In the genomic region with DNA sequence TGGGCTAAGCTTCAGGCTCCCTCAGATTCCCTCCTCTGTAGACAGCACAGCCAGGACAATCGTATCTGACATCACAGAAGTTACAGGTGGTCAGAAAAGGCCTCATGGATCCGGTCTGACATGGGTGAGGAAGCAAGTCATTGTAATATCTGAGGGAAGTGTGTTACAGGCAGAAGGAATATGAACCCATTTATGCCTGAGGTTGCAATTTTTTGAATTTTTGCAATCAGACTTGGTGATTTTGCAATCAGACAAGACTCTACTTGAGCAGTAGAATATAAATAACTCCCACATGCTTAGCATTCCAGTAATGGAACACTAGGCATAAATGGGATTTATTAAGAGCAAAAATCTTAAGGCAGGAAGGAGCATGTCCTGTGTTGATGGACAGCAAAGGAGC, we compare ENCODE assay signal across 25 cellular contexts. TPM values are rescaled to one million over a fixed set of nuclear protein-coding genes. Genes with fewer than 3 reads are reported as not detected.
A peak's percentile ranks its signal among the peaks of the same experiment; 100 is the strongest.
DNase-seq lines count a peak whose midpoint lies in the region; ATAC-seq and TF ChIP-seq lines count a peak whose summit lies in the region.
"Had no signal": no experiment of that assay in that cellular context is flagged by ENCODE, and none has a peak within 500 bp of the region (broad histone marks: within the 10 kb centered on the region; RNA-seq: fewer than 3 reads in every experiment).

No MANE protein-coding gene starts in this region.

- no peaks in the 10 kb centered on the region for H3K36me3 ChIP-seq in lower lobe of right lung
- no peaks in the 10 kb centered on the region for H3K36me3 ChIP-seq in upper lobe of right lung
- H3K36me3 ChIP-seq: BLaER1, SJCRH30 had no signal

- POLR2A ChIA-PET in RWPE1 (lab: Yijun Ruan, JAX; ENCODE audit: low non-redundant PET), result no interaction called here
- POLR2A ChIA-PET in activated CD8-positive, alpha-beta T cell treated with anti-CD3 and anti-CD28 coated beads, Interleukin-2, amount 10 ng/mL, durations not matched to agents 7 days and 5 days (lab: Charles Lee), result interaction anchor here (0.7 kb wide), 1 partner anchor 121 kb away, joined by 5 read pairs; no protein-coding TSS in a partner anchor

- H3K27me3 Mint-ChIP-seq in activated CD8-positive, alpha-beta T cell treated with anti-CD3 and anti-CD28 coated beads, Interleukin-2, amount 10 ng/mL, durations not matched to agents 7 days and 5 days (ENCODE audit: low read depth), result no peaks in the 10 kb centered on the region
- H3K27me3 Mint-ChIP-seq: CD4-positive, CD25-positive, alpha-beta regulatory T cell; IgD-negative memory B cell had no signal

- H3K27me3 ChIP-seq in lower lobe of right lung (ENCODE audit: low read depth), result no peaks in the 10 kb centered on the region
- H3K27me3 ChIP-seq in upper lobe of right lung, result no peaks in the 10 kb centered on the region
- H3K27me3 ChIP-seq: BLaER1, SJCRH30 had no signal

- DNase-seq in RWPE1 (ENCODE audit: low spot score), result peak; percentile 22
- peak; percentile 22 for DNase-seq in epithelial cell of prostate (ENCODE audit: low read depth, low spot score)
- no peak for DNase-seq in lower lobe of right lung
- no peak for DNase-seq in upper lobe of right lung
- DNase-seq in NCI-H524 treated with DMSO at 0.1 percent for 48 hours (lab: John Stamatoyannopoulos, UW), result no peak
- no peak for DNase-seq in activated CD8-positive, alpha-beta T cell treated with anti-CD3 and anti-CD28 coated beads, Interleukin-2, amount 10 ng/mL, durations not matched to agents 7 days and 5 days
- DNase-seq: CD4-positive, CD25-positive, alpha-beta regulatory T cell; DMS153; DND-41; H9; NCI-H1048; NCI-H1417; NCI-H1694 treated with DMSO at 0.1 percent for 48 hours; NCI-H2081; NCI-H2227 treated with DMSO at 0.1 percent for 48 hours; NCI-H510A treated with DMSO at 0.1 percent for 48 hours; NCI-H774; SJCRH30 had no signal

- H3K36me3 Mint-ChIP-seq in activated CD8-positive, alpha-beta T cell treated with anti-CD3 and anti-CD28 coated beads, Interleukin-2, amount 10 ng/mL, durations not matched to agents 7 days and 5 days (ENCODE audit: low read depth), result no peaks in the 10 kb centered on the region
- H3K36me3 Mint-ChIP-seq: CD4-positive, CD25-positive, alpha-beta regulatory T cell; IgD-negative memory B cell had no signal

- no peaks in the 10 kb centered on the region for H3K9me3 ChIP-seq in lower lobe of right lung
- H3K9me3 ChIP-seq in upper lobe of right lung, result no peaks in the 10 kb centered on the region
- H3K9me3 ChIP-seq: BLaER1, SJCRH30 had no signal

- TF ChIP-seq CTCF in RWPE1 (conservative IDR thresholded peaks at IDR 0.05; ENCODE audit: low read depth), result no peak
- no peak for TF ChIP-seq CTCF in lower lobe of right lung (IDR thresholded peaks at IDR 0.05)
- TF ChIP-seq CTCF in upper lobe of right lung (IDR thresholded peaks at IDR 0.05), result no peak

- H3K4me3 ChIP-seq in lower lobe of right lung, result no peak overlapping the region
- H3K4me3 ChIP-seq in upper lobe of right lung, result no peak overlapping the region
- H3K4me3 ChIP-seq: BLaER1, GM23338, SJCRH30 had no signal

- H3K4me3 Mint-ChIP-seq in activated CD8-positive, alpha-beta T cell treated with anti-CD3 and anti-CD28 coated beads, Interleukin-2, amount 10 ng/mL, durations not matched to agents 7 days and 5 days, result no peak overlapping the region
- H3K4me3 Mint-ChIP-seq: CD4-positive, CD25-positive, alpha-beta regulatory T cell; GM23338; H9; IgD-negative memory B cell had no signal

- intact Hi-C loops in lower lobe of right lung (cut with DNase I), result no loop called here
- intact Hi-C loops in upper lobe of right lung (cut with DNase I), result no loop called here

- H3K27ac Mint-ChIP-seq in activated CD8-positive, alpha-beta T cell treated with anti-CD3 and anti-CD28 coated beads, Interleukin-2, amount 10 ng/mL, durations not matched to agents 7 days and 5 days, result no peak overlapping the region
- H3K27ac Mint-ChIP-seq: CD4-positive, CD25-positive, alpha-beta regulatory T cell; GM23338; H9 had no signal

- no peaks in the 10 kb centered on the region for H3K9me3 Mint-ChIP-seq in activated CD8-positive, alpha-beta T cell treated with anti-CD3 and anti-CD28 coated beads, Interleukin-2, amount 10 ng/mL, durations not matched to agents 7 days and 5 days (ENCODE audit: insufficient read depth)

- H3K27ac ChIP-seq in RWPE1 (peak overlapping the region; percentile 9; the same call in 1 of the 2 replicates), epithelial cell of prostate (peak overlapping the region; percentile 35), lower lobe of right lung (no peak overlapping the region), upper lobe of right lung (no peak overlapping the region)
- H3K27ac ChIP-seq: BLaER1, KMS-11, SJCRH30 had no signal

- CTCF ChIA-PET in RWPE1 (lab: Yijun Ruan, JAX), result interaction anchor here (0.5 kb wide), 1 partner anchor 1224 kb away, joined by 3 read pairs; no protein-coding TSS in a partner anchor
- CTCF ChIA-PET in activated CD8-positive, alpha-beta T cell treated with anti-CD3 and anti-CD28 coated beads, Interleukin-2, amount 10 ng/mL, durations not matched to agents 7 days and 5 days (lab: Charles Lee), result no interaction called here

- ATAC-seq in lower lobe of right lung, result peak; percentile 44 to 59
- peak; percentile 65 for ATAC-seq in upper lobe of right lung
- no peak for ATAC-seq in GM19023 (IDR thresholded peaks at IDR 0.05; ENCODE audit: unreplicated experiment)
- no peak for ATAC-seq in activated CD8-positive, alpha-beta T cell treated with anti-CD3 and anti-CD28 coated beads, Interleukin-2, amount 10 ng/mL, durations not matched to agents 7 days and 5 days
- ATAC-seq: GM23338, Right ventricle myocardium inferior, SK-N-SH treated with all-trans-retinoic acid at 6 μM for 48 hours had no signal

- no peaks in the 10 kb centered on the region for H3K4me1 Mint-ChIP-seq in activated CD8-positive, alpha-beta T cell treated with anti-CD3 and anti-CD28 coated beads, Interleukin-2, amount 10 ng/mL, durations not matched to agents 7 days and 5 days (ENCODE audit: low read depth)
- H3K4me1 Mint-ChIP-seq: CD4-positive, CD25-positive, alpha-beta regulatory T cell; GM23338; H9; IgD-negative memory B cell had no signal

- H3K4me1 ChIP-seq in lower lobe of right lung (peaks cover 16% of the 10 kb centered on the region), upper lobe of right lung (peaks cover 12% of the 10 kb centered on the region)
- H3K4me1 ChIP-seq: BLaER1, SJCRH30 had no signal

RNA-seq across cellular contexts. Expression of gene CBLN4, which starts 52.1 kb away (rescaled TPM):
- 1.2 TPM for total RNA-seq in lower lobe of right lung
- total RNA-seq in upper lobe of right lung, result 1.5 TPM
- total RNA-seq in activated CD8-positive, alpha-beta T cell treated with anti-CD3 and anti-CD28 coated beads, Interleukin-2, amount 10 ng/mL, durations not matched to agents 7 days and 5 days, result not detected
- total RNA-seq: CD4-positive, CD25-positive, alpha-beta regulatory T cell; GM23338; H9; Right ventricle myocardium inferior; SJCRH30 had no signal

Comparison
In these comparisons a context has a peak if more than half of its experiments do, and no peak if none do; other contexts are left out.
1. DNase-seq: peak in RWPE1 (single experiment) and epithelial cell of prostate (single experiment); none in lower lobe of right lung (single experiment), upper lobe of right lung (single experiment), NCI-H524 treated with DMSO at 0.1 percent for 48 hours (single experiment) and activated CD8-positive, alpha-beta T cell treated with anti-CD3 and anti-CD28 coated beads, Interleukin-2, amount 10 ng/mL, durations not matched to agents 7 days and 5 days (single experiment).
2. H3K27ac ChIP-seq: peak in RWPE1 (single experiment) and epithelial cell of prostate (single experiment); none in lower lobe of right lung (single experiment) and upper lobe of right lung (single experiment).
3. ATAC-seq: peak in lower lobe of right lung (2 of 2) and upper lobe of right lung (single experiment); none in GM19023 (single experiment) and activated CD8-positive, alpha-beta T cell treated with anti-CD3 and anti-CD28 coated beads, Interleukin-2, amount 10 ng/mL, durations not matched to agents 7 days and 5 days (single experiment).